ENCODE assay signal across 2 cellular contexts in the genomic region with DNA sequence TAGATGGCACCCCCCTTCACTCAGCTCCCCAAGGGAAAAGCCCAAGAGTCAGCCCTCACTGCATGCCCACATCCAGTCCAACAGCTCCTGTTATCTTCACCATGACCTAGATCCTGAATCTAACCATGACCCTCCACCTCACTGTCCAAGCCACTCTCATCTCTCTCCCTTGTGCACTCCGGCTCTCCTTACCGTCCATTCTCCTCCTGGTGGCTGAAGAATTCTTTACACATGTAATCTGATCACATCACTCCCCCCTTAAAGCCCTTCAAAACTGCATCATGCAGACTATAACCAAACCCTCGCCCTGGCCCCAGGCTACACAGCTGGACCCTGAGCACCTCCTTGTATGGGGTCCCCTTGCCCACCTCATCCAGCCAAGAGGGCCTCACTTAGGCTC.
TF ChIP-seq lines count a peak whose summit lies in the region.

No MANE protein-coding gene starts in this region.

TF ChIP-seq in SK-N-SH treated with all-trans-retinoic acid at 6 μM for 48 hours, 23 proteins besides CTCF, POLR2A, EP300 and RAD21 (continued from another document):
- no peak for TF ChIP-seq CREB5 (CRISPR knock-in tag; IDR thresholded peaks at IDR 0.05; ENCODE audit: low read depth)
- no peak for TF ChIP-seq ZC3H10 (CRISPR knock-in tag; IDR thresholded peaks at IDR 0.05)
- no peak for TF ChIP-seq ZNF8 (CRISPR knock-in tag; IDR thresholded peaks at IDR 0.05)
- no peak for TF ChIP-seq CSDC2 (CRISPR knock-in tag; IDR thresholded peaks at IDR 0.05)
- no peak for TF ChIP-seq ZFP3 (CRISPR knock-in tag; IDR thresholded peaks at IDR 0.05)
- no peak for TF ChIP-seq ISL1 (CRISPR knock-in tag; IDR thresholded peaks at IDR 0.05)
- no peak for TF ChIP-seq OSR1 (CRISPR knock-in tag; IDR thresholded peaks at IDR 0.05)
- TF ChIP-seq SNAI2 (CRISPR knock-in tag; IDR thresholded peaks at IDR 0.05) = no peak
- no peak for TF ChIP-seq RARB (CRISPR knock-in tag; IDR thresholded peaks at IDR 0.05)
- no peak for TF ChIP-seq ESRRG (CRISPR knock-in tag; IDR thresholded peaks at IDR 0.05)
- TF ChIP-seq, protein P1, sequence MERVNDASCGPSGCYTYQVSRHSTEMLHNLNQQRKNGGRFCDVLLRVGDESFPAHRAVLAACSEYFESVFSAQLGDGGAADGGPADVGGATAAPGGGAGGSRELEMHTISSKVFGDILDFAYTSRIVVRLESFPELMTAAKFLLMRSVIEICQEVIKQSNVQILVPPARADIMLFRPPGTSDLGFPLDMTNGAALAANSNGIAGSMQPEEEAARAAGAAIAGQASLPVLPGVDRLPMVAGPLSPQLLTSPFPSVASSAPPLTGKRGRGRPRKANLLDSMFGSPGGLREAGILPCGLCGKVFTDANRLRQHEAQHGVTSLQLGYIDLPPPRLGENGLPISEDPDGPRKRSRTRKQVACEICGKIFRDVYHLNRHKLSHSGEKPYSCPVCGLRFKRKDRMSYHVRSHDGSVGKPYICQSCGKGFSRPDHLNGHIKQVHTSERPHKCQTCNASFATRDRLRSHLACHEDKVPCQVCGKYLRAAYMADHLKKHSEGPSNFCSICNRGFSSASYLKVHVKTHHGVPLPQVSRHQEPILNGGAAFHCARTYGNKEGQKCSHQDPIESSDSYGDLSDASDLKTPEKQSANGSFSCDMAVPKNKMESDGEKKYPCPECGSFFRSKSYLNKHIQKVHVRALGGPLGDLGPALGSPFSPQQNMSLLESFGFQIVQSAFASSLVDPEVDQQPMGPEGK (CRISPR knock-in tag; IDR thresholded peaks at IDR 0.05; ENCODE audit: borderline replicate concordance) = no peak
- TF ChIP-seq, protein P2, sequence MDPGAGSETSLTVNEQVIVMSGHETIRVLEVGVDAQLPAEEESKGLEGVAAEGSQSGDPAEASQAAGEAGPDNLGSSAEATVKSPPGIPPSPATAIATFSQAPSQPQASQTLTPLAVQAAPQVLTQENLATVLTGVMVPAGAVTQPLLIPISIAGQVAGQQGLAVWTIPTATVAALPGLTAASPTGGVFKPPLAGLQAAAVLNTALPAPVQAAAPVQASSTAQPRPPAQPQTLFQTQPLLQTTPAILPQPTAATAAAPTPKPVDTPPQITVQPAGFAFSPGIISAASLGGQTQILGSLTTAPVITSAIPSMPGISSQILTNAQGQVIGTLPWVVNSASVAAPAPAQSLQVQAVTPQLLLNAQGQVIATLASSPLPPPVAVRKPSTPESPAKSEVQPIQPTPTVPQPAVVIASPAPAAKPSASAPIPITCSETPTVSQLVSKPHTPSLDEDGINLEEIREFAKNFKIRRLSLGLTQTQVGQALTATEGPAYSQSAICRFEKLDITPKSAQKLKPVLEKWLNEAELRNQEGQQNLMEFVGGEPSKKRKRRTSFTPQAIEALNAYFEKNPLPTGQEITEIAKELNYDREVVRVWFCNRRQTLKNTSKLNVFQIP (CRISPR knock-in tag; IDR thresholded peaks at IDR 0.05; ENCODE audit: borderline replicate concordance, low read depth) = no peak
- no peak for TF ChIP-seq CSRNP3 (CRISPR knock-in tag; IDR thresholded peaks at IDR 0.05)
- no peak for TF ChIP-seq ARNTL (CRISPR knock-in tag; IDR thresholded peaks at IDR 0.05; ENCODE audit: borderline replicate concordance, low read depth)
- no peak for TF ChIP-seq TSHZ2 (CRISPR knock-in tag; IDR thresholded peaks at IDR 0.05)
- no peak for TF ChIP-seq BACH2 (CRISPR knock-in tag; IDR thresholded peaks at IDR 0.05; ENCODE audit: borderline replicate concordance)
- TF ChIP-seq ZFP30 (CRISPR knock-in tag; IDR thresholded peaks at IDR 0.05) = no peak

TF ChIP-seq in SK-N-SH, 30 proteins besides CTCF, POLR2A, EP300 and RAD21 (continued from another document):
- TF ChIP-seq, protein P3, sequence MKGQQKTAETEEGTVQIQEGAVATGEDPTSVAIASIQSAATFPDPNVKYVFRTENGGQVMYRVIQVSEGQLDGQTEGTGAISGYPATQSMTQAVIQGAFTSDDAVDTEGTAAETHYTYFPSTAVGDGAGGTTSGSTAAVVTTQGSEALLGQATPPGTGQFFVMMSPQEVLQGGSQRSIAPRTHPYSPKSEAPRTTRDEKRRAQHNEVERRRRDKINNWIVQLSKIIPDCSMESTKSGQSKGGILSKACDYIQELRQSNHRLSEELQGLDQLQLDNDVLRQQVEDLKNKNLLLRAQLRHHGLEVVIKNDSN (IDR thresholded peaks at IDR 0.05; ENCODE audit: borderline replicate concordance, low read depth) = no peak
- TF ChIP-seq TCF12 (IDR thresholded peaks at IDR 0.05) (no peak), GABPA (IDR thresholded peaks at IDR 0.05; ENCODE audit: low read depth) (no peak), ZBTB33 (IDR thresholded peaks at IDR 0.05; ENCODE audit: borderline replicate concordance, low read depth) (no peak), SIN3A (IDR thresholded peaks at IDR 0.05; ENCODE audit: borderline replicate concordance, low read depth, low read length) (no peak), CHD2 (IDR thresholded peaks at IDR 0.05; ENCODE audit: low read length, partially characterized antibody) (no peak), MXI1 (IDR thresholded peaks at IDR 0.05; ENCODE audit: low read depth, low read length) (no peak), FOXJ3 (CRISPR knock-in tag; IDR thresholded peaks at IDR 0.05) (no peak), RCOR1 (IDR thresholded peaks at IDR 0.05; ENCODE audit: low read length) (no peak), USF2 (IDR thresholded peaks at IDR 0.05; ENCODE audit: borderline replicate concordance, low read depth, low read length) (no peak), MEF2A (IDR thresholded peaks at IDR 0.05; ENCODE audit: borderline replicate concordance, low read depth) (no peak), EZH2phosphoT487 (IDR thresholded peaks at IDR 0.05; ENCODE audit: borderline replicate concordance, low read depth) (no peak)
